ENCODE assay signal across 19 cellular contexts in the genomic region with DNA sequence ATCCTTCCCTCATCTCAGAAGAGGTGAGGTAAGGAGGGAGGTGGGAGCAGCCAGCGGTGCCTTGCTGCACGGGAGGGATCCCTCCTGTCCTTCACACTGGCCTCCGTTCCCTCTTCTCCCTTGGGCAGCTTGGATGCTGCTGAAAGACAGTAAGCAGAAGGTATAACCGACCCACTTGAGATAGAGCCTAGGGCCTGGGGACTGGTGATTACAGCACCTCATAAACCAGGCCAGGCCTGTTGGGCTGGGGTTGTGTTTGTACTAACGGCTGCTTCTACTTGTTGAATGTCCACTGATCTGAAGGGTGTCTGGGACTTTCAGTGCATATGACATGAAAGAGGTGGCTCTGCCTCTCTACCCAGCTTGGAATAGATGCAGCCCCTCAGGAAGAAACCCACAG. TPM values are rescaled to one million over a fixed set of nuclear protein-coding genes. Genes with fewer than 3 reads are reported as not detected.
"Had no signal": no experiment of that assay in that cellular context is flagged by ENCODE, and none has a peak within 500 bp of the region (broad histone marks: within the 10 kb centered on the region; RNA-seq: fewer than 3 reads in every experiment).

No MANE protein-coding gene starts in this region.

- H3K27me3 Mint-ChIP-seq: activated CD4-positive, alpha-beta memory T cell treated with anti-CD3 and anti-CD28 coated beads for 36 hours; central memory CD8-positive, alpha-beta T cell; T-helper 17 cell had no signal

- H3K9me3 Mint-ChIP-seq: activated CD4-positive, alpha-beta memory T cell treated with anti-CD3 and anti-CD28 coated beads for 36 hours; activated naive CD4-positive, alpha-beta T cell treated with anti-CD3 and anti-CD28 coated beads, Interleukin-2, amount 50 U/mL, for 72 hours; central memory CD8-positive, alpha-beta T cell; neural crest cell had no signal

- H3K4me3 ChIP-seq: ovary, sigmoid colon, thoracic aorta had no signal

- H3K36me3 Mint-ChIP-seq: activated CD4-positive, alpha-beta memory T cell treated with anti-CD3 and anti-CD28 coated beads for 36 hours; activated naive CD4-positive, alpha-beta T cell treated with anti-CD3 and anti-CD28 coated beads, Interleukin-2, amount 50 U/mL, for 72 hours had no signal

- ATAC-seq: activated CD4-positive, alpha-beta T cell treated with anti-CD3 and anti-CD28 coated beads for 36 hours; activated naive CD4-positive, alpha-beta T cell treated with anti-CD3 and anti-CD28 coated beads, Interleukin-2, amount 50 U/mL, for 72 hours; T-helper 17 cell had no signal

- H3K27me3 ChIP-seq: ovary, sigmoid colon had no signal

- DNase-seq: activated CD4-positive, alpha-beta memory T cell treated with anti-CD3 and anti-CD28 coated beads for 36 hours; activated CD4-positive, alpha-beta T cell treated with anti-CD3 and anti-CD28 coated beads for 36 hours; activated gamma-delta T cell; activated T-cell treated with anti-CD3 and anti-CD28 coated beads, Interleukin-2, amount 50 U/mL, for 48 hours; amniotic stem cell; cortex of kidney; effector CD8-positive, alpha-beta T cell; head of caudate nucleus; kidney; midbrain; ovary; sigmoid colon; stimulated activated CD4-positive, alpha-beta T cell treated with anti-CD3 and anti-CD28 coated beads, Interleukin-2, amount 100 ng/mL, for 24 hours; T-helper 17 cell; WERI-Rb-1 had no signal

- H3K4me1 Mint-ChIP-seq: activated CD4-positive, alpha-beta T cell treated with anti-CD3 and anti-CD28 coated beads for 36 hours; central memory CD8-positive, alpha-beta T cell; T-helper 17 cell had no signal

- H3K27ac Mint-ChIP-seq: activated CD4-positive, alpha-beta memory T cell treated with anti-CD3 and anti-CD28 coated beads for 36 hours; activated CD4-positive, alpha-beta T cell treated with anti-CD3 and anti-CD28 coated beads for 36 hours; activated naive CD4-positive, alpha-beta T cell treated with anti-CD3 and anti-CD28 coated beads, Interleukin-2, amount 50 U/mL, for 72 hours; T-helper 17 cell had no signal

- H3K4me1 ChIP-seq: sigmoid colon had no signal

- H3K4me3 Mint-ChIP-seq: activated CD4-positive, alpha-beta memory T cell treated with anti-CD3 and anti-CD28 coated beads for 36 hours; activated CD4-positive, alpha-beta T cell treated with anti-CD3 and anti-CD28 coated beads for 36 hours; central memory CD8-positive, alpha-beta T cell; neural crest cell; T-helper 17 cell had no signal

- H3K9me3 ChIP-seq: ovary, sigmoid colon, thoracic aorta had no signal

- H3K27ac ChIP-seq: ovary, sigmoid colon, thoracic aorta had no signal

- H3K36me3 ChIP-seq: ovary, sigmoid colon had no signal

RNA-seq across cellular contexts. Expression of a gene that starts 25.0 kb away (rescaled TPM):
- total RNA-seq: activated CD4-positive, alpha-beta memory T cell treated with anti-CD3 and anti-CD28 coated beads for 36 hours; activated CD4-positive, alpha-beta T cell treated with anti-CD3 and anti-CD28 coated beads for 36 hours; activated naive CD4-positive, alpha-beta T cell treated with anti-CD3 and anti-CD28 coated beads, Interleukin-2, amount 50 U/mL, for 72 hours; T-helper 17 cell had no signal
